Comparison of ENCODE assay signal across 19 cellular contexts in the genomic region with DNA sequence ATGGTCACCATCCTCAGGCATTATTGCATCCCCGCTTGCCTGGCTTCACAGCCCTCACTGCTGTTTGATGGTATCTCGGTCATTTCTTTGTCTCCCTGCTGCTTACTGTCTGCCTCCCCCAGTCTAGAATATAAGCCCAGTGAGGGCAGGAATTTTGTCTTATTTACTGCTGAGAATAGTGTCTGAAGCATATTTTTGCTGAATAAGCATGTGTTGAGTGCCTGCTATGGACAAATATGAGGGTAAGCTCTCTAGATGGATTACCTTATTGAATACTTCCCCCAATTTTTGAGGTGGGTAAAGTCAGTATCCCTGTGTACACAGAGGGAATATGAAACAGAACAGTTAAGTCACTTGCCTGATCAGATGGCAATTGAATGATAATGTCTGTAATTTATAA. TPM values are rescaled to one million over a fixed set of nuclear protein-coding genes. Genes with fewer than 3 reads are reported as not detected.
"Had no signal": no experiment of that assay in that cellular context is flagged by ENCODE, and none has a peak within 500 bp of the region (broad histone marks: within the 10 kb centered on the region; RNA-seq: fewer than 3 reads in every experiment).

No MANE protein-coding gene starts in this region.

- H3K27ac ChIP-seq: HL-60, KMS-11, RWPE1 had no signal

- H3K9ac ChIP-seq: KMS-11, SK-N-SH had no signal

- ATAC-seq: T-cell had no signal

- H3K4me2 ChIP-seq: KMS-11, SK-N-SH had no signal

- FAIRE-seq: HTR-8/SVneo had no signal

- H3K9me3 ChIP-seq: SK-N-SH had no signal

- H3K9me2 ChIP-seq: SK-N-SH had no signal

- DNase-seq: Kasumi-1, MM.1S, NCI-H1092 treated with DMSO at 0.1 percent for 48 hours, NCI-H1694 treated with DMSO at 0.1 percent for 48 hours, NCI-H1930, NCI-H2107, NCI-H226, NCI-H446, NCI-H510A, NCI-H524 treated with DMSO at 0.1 percent for 48 hours, NCI-H774, SHP77, SK-N-SH, SW 1271, T-cell had no signal

RNA-seq across cellular contexts. Expression of gene CABCOCO1, which starts 36.5 kb away (rescaled TPM):
- total RNA-seq: T-cell had no signal
